In genomic region chr7:22786290-22786932, GRCh38 we compare ENCODE assay signal across 1 cellular context.
TF ChIP-seq lines count a peak whose summit lies in the region.

No MANE protein-coding gene starts in this region.

TF ChIP-seq in HepG2, 621 proteins besides CTCF, POLR2A, EP300 and RAD21 (continued from another document and continues in another):
- TF ChIP-seq ARID5B (CRISPR knock-in tag; IDR thresholded peaks at IDR 0.05) = peak; percentile 96
- 0 out of 2 replicates have a peak, but pooled peaks have one; percentile 2 for TF ChIP-seq ZNF670 (CRISPR knock-in tag; IDR thresholded peaks at IDR 0.05; ENCODE audit: borderline replicate concordance)
- TF ChIP-seq ZNF841 (CRISPR knock-in tag; IDR thresholded peaks at IDR 0.05; ENCODE audit: borderline replicate concordance) = no peak
- TF ChIP-seq ARNT2 (CRISPR knock-in tag; IDR thresholded peaks at IDR 0.05; ENCODE audit: low read depth) = 0 out of 2 replicates have a peak, but pooled peaks have one; percentile 58
- no peak for TF ChIP-seq MATR3 (CRISPR knock-in tag; IDR thresholded peaks at IDR 0.05)
- TF ChIP-seq ERF (CRISPR knock-in tag; IDR thresholded peaks at IDR 0.05) = peak; percentile 72; the same call in 1 of the 2 replicates
- TF ChIP-seq, protein P1, sequence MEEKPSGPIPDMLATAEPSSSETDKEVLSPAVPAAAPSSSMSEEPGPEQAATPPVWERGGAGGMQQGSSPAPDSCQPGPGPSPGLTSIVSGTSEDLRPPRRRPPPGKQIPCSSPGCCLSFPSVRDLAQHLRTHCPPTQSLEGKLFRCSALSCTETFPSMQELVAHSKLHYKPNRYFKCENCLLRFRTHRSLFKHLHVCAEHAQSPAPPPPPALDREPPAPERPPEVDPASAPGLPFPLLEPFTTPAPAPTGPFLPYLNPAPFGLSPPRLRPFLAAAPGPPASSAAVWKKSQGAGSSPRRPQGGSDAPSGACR (CRISPR knock-in tag; IDR thresholded peaks at IDR 0.05) = no peak
- TF ChIP-seq, protein P2, sequence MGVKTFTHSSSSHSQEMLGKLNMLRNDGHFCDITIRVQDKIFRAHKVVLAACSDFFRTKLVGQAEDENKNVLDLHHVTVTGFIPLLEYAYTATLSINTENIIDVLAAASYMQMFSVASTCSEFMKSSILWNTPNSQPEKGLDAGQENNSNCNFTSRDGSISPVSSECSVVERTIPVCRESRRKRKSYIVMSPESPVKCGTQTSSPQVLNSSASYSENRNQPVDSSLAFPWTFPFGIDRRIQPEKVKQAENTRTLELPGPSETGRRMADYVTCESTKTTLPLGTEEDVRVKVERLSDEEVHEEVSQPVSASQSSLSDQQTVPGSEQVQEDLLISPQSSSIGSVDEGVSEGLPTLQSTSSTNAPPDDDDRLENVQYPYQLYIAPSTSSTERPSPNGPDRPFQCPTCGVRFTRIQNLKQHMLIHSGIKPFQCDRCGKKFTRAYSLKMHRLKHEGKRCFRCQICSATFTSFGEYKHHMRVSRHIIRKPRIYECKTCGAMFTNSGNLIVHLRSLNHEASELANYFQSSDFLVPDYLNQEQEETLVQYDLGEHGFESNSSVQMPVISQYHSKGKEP (CRISPR knock-in tag; IDR thresholded peaks at IDR 0.05) = no peak
- no peak for TF ChIP-seq SKIL (CRISPR knock-in tag; IDR thresholded peaks at IDR 0.05; ENCODE audit: borderline replicate concordance)
- TF ChIP-seq ZNF597 (CRISPR knock-in tag; IDR thresholded peaks at IDR 0.05) = no peak
- TF ChIP-seq NFIB (CRISPR knock-in tag; IDR thresholded peaks at IDR 0.05; ENCODE audit: borderline replicate concordance) = no peak
- peak; percentile 88 for TF ChIP-seq MIXL1 (CRISPR knock-in tag; IDR thresholded peaks at IDR 0.05)
- TF ChIP-seq MTA3 (CRISPR knock-in tag; IDR thresholded peaks at IDR 0.05) = no peak
- TF ChIP-seq ZBTB7A (CRISPR knock-in tag; IDR thresholded peaks at IDR 0.05) = no peak
- no peak for TF ChIP-seq ZNF143 (CRISPR knock-in tag; IDR thresholded peaks at IDR 0.05)
- no peak for TF ChIP-seq FOSL1 (CRISPR knock-in tag; IDR thresholded peaks at IDR 0.05; ENCODE audit: borderline replicate concordance)
- TF ChIP-seq ZNF142 (CRISPR knock-in tag; IDR thresholded peaks at IDR 0.05) = no peak
- peak; percentile 95 for TF ChIP-seq SMAD3 (CRISPR knock-in tag; IDR thresholded peaks at IDR 0.05)
- TF ChIP-seq LBX2 (CRISPR knock-in tag; IDR thresholded peaks at IDR 0.05; ENCODE audit: borderline replicate concordance) = no peak
- no peak for TF ChIP-seq SAFB2 (CRISPR knock-in tag; IDR thresholded peaks at IDR 0.05; ENCODE audit: borderline replicate concordance, low read depth)
- no peak for TF ChIP-seq TAF15 (IDR thresholded peaks at IDR 0.05; ENCODE audit: low read depth, low read length, poor library complexity, severe bottlenecking)
- TF ChIP-seq, protein P3, sequence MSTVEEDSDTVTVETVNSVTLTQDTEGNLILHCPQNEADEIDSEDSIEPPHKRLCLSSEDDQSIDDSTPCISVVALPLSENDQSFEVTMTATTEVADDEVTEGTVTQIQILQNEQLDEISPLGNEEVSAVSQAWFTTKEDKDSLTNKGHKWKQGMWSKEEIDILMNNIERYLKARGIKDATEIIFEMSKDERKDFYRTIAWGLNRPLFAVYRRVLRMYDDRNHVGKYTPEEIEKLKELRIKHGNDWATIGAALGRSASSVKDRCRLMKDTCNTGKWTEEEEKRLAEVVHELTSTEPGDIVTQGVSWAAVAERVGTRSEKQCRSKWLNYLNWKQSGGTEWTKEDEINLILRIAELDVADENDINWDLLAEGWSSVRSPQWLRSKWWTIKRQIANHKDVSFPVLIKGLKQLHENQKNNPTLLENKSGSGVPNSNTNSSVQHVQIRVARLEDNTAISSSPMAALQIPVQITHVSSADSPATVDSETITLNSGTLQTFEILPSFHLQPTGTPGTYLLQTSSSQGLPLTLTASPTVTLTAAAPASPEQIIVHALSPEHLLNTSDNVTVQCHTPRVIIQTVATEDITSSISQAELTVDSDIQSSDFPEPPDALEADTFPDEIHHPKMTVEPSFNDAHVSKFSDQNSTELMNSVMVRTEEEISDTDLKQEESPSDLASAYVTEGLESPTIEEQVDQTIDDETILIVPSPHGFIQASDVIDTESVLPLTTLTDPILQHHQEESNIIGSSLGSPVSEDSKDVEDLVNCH (CRISPR knock-in tag; IDR thresholded peaks at IDR 0.05) = no peak
- peak; percentile 74; the same call in 1 of the 2 replicates for TF ChIP-seq RXRA (CRISPR knock-in tag; IDR thresholded peaks at IDR 0.05)
- TF ChIP-seq CHD2 (IDR thresholded peaks at IDR 0.05; ENCODE audit: low read depth, low read length) = no peak
- no peak for TF ChIP-seq SOX6 (IDR thresholded peaks at IDR 0.05)
- TF ChIP-seq SOX6 (CRISPR knock-in tag; IDR thresholded peaks at IDR 0.05) = peak; percentile 99
- peak; percentile 32; the same call in 1 of the 2 replicates for TF ChIP-seq MTA1 (CRISPR knock-in tag; IDR thresholded peaks at IDR 0.05; ENCODE audit: borderline replicate concordance)
- TF ChIP-seq ZC3H4 (CRISPR knock-in tag; IDR thresholded peaks at IDR 0.05; ENCODE audit: borderline replicate concordance) = no peak
- TF ChIP-seq BRCA1 (CRISPR knock-in tag; IDR thresholded peaks at IDR 0.05) = no peak; the same call in 1 of the 2 replicates
- no peak for TF ChIP-seq ZFP37 (CRISPR knock-in tag; IDR thresholded peaks at IDR 0.05; ENCODE audit: borderline replicate concordance)
- 0 out of 2 replicates have a peak, but pooled peaks have one; percentile 61 for TF ChIP-seq ATF1 (CRISPR knock-in tag; IDR thresholded peaks at IDR 0.05)
- no peak for TF ChIP-seq FOXA1 (IDR thresholded peaks at IDR 0.05)
- peak; percentile 78 for TF ChIP-seq FOXA1 (CRISPR knock-in tag; IDR thresholded peaks at IDR 0.05)
- TF ChIP-seq, protein P4, sequence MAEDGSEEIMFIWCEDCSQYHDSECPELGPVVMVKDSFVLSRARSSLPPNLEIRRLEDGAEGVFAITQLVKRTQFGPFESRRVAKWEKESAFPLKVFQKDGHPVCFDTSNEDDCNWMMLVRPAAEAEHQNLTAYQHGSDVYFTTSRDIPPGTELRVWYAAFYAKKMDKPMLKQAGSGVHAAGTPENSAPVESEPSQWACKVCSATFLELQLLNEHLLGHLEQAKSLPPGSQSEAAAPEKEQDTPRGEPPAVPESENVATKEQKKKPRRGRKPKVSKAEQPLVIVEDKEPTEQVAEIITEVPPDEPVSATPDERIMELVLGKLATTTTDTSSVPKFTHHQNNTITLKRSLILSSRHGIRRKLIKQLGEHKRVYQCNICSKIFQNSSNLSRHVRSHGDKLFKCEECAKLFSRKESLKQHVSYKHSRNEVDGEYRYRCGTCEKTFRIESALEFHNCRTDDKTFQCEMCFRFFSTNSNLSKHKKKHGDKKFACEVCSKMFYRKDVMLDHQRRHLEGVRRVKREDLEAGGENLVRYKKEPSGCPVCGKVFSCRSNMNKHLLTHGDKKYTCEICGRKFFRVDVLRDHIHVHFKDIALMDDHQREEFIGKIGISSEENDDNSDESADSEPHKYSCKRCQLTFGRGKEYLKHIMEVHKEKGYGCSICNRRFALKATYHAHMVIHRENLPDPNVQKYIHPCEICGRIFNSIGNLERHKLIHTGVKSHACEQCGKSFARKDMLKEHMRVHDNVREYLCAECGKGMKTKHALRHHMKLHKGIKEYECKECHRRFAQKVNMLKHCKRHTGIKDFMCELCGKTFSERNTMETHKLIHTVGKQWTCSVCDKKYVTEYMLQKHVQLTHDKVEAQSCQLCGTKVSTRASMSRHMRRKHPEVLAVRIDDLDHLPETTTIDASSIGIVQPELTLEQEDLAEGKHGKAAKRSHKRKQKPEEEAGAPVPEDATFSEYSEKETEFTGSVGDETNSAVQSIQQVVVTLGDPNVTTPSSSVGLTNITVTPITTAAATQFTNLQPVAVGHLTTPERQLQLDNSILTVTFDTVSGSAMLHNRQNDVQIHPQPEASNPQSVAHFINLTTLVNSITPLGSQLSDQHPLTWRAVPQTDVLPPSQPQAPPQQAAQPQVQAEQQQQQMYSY (CRISPR knock-in tag; IDR thresholded peaks at IDR 0.05) = no peak
- no peak for TF ChIP-seq ZNF549 (CRISPR knock-in tag; IDR thresholded peaks at IDR 0.05)
- TF ChIP-seq RBM39 (IDR thresholded peaks at IDR 0.05; ENCODE audit: low read depth, low read length, poor library complexity, severe bottlenecking) = no peak
- TF ChIP-seq ZNF761 (CRISPR knock-in tag; conservative IDR thresholded peaks at IDR 0.05) = 0 out of 2 replicates have a peak, but pooled peaks have one; percentile 50
- peak; percentile 68; the same call in 1 of the 2 replicates for TF ChIP-seq BORCS8-MEF2B (CRISPR knock-in tag; IDR thresholded peaks at IDR 0.05)
- TF ChIP-seq THYN1 (CRISPR knock-in tag; IDR thresholded peaks at IDR 0.05; ENCODE audit: borderline replicate concordance, low read depth) = no peak
